In the genomic region with DNA sequence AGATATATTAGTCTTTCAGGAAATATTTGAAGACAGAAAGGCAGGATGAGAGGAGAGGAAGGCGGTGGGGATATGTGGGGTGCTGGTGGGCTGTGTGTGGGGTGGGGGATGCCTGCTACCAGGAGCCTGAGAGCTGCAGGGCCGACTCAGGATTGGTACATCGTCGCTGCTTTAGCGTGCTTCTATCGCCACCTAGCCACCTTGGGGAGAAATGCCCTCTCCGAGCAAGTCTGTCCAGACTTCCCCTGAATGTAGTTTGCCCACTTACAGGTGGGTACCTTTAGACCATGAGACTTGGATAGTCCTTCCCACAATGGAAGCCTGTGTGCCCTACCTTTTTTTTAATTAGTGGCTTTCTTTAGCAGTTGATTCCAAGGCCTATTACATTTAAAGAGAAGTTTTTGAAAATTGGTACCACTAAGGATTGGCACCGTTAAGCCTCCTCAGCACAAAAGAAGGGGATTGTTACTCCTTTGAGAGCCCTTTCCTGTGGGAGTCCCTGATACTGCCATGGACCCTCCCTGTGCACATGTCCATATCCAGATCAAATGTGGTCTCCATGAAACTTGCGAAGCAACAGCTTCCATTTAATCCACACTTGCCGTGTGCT, we compare ENCODE assay signal across 8 cellular contexts.
DNase-seq lines count a peak whose midpoint lies in the region; ATAC-seq and TF ChIP-seq lines count a peak whose summit lies in the region.

No MANE protein-coding gene starts in this region.

- H3K27me3 ChIP-seq in body of pancreas, result no peaks in the 10 kb centered on the region

- 32 to 33% methylated on average over 10 of the region's 10 CpGs for WGBS in body of pancreas, 2 donors

- H3K36me3 ChIP-seq in body of pancreas (replicated peaks in 1 of 2; ENCODE audit: insufficient read depth in 1 of 2, low read depth in 2 of 2), result no peaks in the 10 kb centered on the region

- peak; percentile 65 to 87 (median 74) for TF ChIP-seq CTCF in body of pancreas (IDR thresholded peaks at IDR 0.05)

- no peak overlapping the region for H3K27ac ChIP-seq in body of pancreas

- ATAC-seq in HG02571 (IDR thresholded peaks at IDR 0.05; ENCODE audit: unreplicated experiment), result peak; percentile 77
- ATAC-seq in body of pancreas, result peak; percentile 63
- no peak for ATAC-seq in GM19324 (IDR thresholded peaks at IDR 0.05; ENCODE audit: low FRiP score, unreplicated experiment)

- peaks cover 28% of the 10 kb centered on the region for H3K4me1 ChIP-seq in body of pancreas

- peak; percentile 74 for DNase-seq in GM03348 (ENCODE audit: low spot score)
- peak; percentile 30 for DNase-seq in NCI-H1436 treated with DMSO at 0.1 percent for 48 hours (lab: John Stamatoyannopoulos, UW)
- peak; percentile 16 for DNase-seq in T1000 (lab: John Stamatoyannopoulos, UW)
- peak; percentile 62 to 76 (median 70) for DNase-seq in body of pancreas
- peak; percentile 77 for DNase-seq in iPS-NIHi11 (ENCODE audit: low spot score)
- DNase-seq in stimulated activated CD4-positive, alpha-beta T cell treated with anti-CD3 and anti-CD28 coated beads, Interleukin-15, amount 100 ng/mL, for 48 hours (ENCODE audit: low read depth in 2 of 2), result peak; percentile 28 to 41

- no peak overlapping the region for H3K4me3 ChIP-seq in body of pancreas

- intact Hi-C loops in body of pancreas (cut with DNase I), result no loop called here

- no peak for TF ChIP-seq POLR2A in body of pancreas (IDR thresholded peaks at IDR 0.05)

- no peaks in the 10 kb centered on the region for H3K9me3 ChIP-seq in body of pancreas

Comparison
In these comparisons a context has a peak if more than half of its experiments do, and no peak if none do; other contexts are left out.
1. DNase-seq: peak in every context shown above with its lines; median percentile 77 in iPS-NIHi11; 74 in GM03348; 70 in body of pancreas; 34 in stimulated activated CD4-positive, alpha-beta T cell treated with anti-CD3 and anti-CD28 coated beads, Interleukin-15, amount 100 ng/mL, for 48 hours; 30 in NCI-H1436 treated with DMSO at 0.1 percent for 48 hours; 16 in T1000.